9 cellular contexts compared by ENCODE assay signal in the genomic region with DNA sequence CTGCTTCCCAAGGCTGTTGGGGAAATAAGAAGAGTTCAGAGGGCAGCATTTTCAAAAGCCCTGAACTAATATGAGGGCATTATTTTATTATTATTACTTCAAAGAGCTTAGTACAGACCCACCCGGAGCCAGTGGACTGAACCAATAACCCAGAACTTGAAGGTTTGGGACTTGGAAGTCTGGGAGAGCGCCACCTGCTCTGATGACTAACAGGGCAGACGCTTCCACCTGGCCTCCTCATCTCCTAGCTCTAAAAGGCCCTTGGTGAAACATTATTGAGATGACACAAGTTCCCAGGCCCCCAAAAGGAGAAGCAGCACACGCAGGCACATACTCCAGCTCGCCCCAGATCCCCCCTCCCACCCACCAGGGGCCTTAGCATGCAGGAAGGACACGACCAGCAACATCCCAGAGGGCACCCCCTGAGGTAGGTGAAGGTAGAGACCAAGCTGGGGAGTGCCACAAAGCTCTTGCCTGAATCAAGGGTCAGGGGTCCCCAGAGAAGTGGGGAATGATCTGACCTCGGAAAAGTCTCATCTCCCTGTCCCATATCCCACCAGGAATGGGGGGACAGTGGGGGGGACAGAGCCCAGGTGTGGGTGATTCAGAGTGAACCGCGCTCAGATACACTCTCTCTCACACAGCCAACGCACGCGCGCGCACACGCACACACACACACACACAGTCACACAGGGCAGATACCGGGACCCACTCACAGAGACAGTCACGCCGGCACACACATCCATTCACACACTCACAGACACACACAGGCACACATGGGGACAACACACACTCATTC. TPM values are rescaled to one million over a fixed set of nuclear protein-coding genes. Genes with fewer than 3 reads are reported as not detected.
DNase-seq lines count a peak whose midpoint lies in the region; ATAC-seq, FAIRE-seq and TF ChIP-seq lines count a peak whose summit lies in the region.
"Had no signal": no experiment of that assay in that cellular context is flagged by ENCODE, and none has a peak within 500 bp of the region (broad histone marks: within the 10 kb centered on the region; RNA-seq: fewer than 3 reads in every experiment).

No MANE protein-coding gene starts in this region.

- peaks cover 6% of the 10 kb centered on the region for H3K4me1 Mint-ChIP-seq in CD8-positive, alpha-beta T cell (ENCODE audit: low read depth)
- H3K4me1 Mint-ChIP-seq in astrocyte (ENCODE audit: low read depth, unreplicated experiment): peaks cover 3% of the 10 kb centered on the region
- peaks cover 8 to 16% (median 10%) of the 10 kb centered on the region in 4 donors for H3K4me1 Mint-ChIP-seq in naive thymus-derived CD8-positive, alpha-beta T cell

- CTCF ChIA-PET in CD8-positive, alpha-beta T cell (lab: Charles Lee): interaction anchor here (0.7 to 1.1 kb wide), 2 partner anchors 62 to 82 kb away, joined by 3 read pairs; no protein-coding TSS in a partner anchor

- no peak overlapping the region for H3K9ac ChIP-seq in astrocyte (ENCODE audit: low read length)

- peaks cover 4% of the 10 kb centered on the region for H4K20me1 ChIP-seq in astrocyte (ENCODE audit: insufficient read depth, low read length)

- no peak overlapping the region for H3K27ac Mint-ChIP-seq in CD8-positive, alpha-beta T cell
- H3K27ac Mint-ChIP-seq in astrocyte (ENCODE audit: unreplicated experiment): no peak overlapping the region
- peak overlapping the region in 1 of 10 donors; percentile 3 for H3K27ac Mint-ChIP-seq in naive thymus-derived CD8-positive, alpha-beta T cell

- peak; percentile 19 for ATAC-seq in CD8-positive, alpha-beta T cell
- peak; percentile 22 to 29 for ATAC-seq in naive thymus-derived CD8-positive, alpha-beta T cell
- no peak for ATAC-seq in GM18909 (IDR thresholded peaks at IDR 0.05; ENCODE audit: poor library complexity, unreplicated experiment)

- peak overlapping the region; percentile 83 for H3K4me3 Mint-ChIP-seq in CD8-positive, alpha-beta T cell
- peak overlapping the region; percentile 90 for H3K4me3 Mint-ChIP-seq in astrocyte (ENCODE audit: unreplicated experiment)
- H3K4me3 Mint-ChIP-seq in naive thymus-derived CD8-positive, alpha-beta T cell: peak overlapping the region; percentile 63 to 92 (median 87)

- H3K27ac ChIP-seq in CD8-positive, alpha-beta T cell (ENCODE audit: low read depth, low read length): no peak overlapping the region
- no peak overlapping the region for H3K27ac ChIP-seq in astrocyte (ENCODE audit: low read depth, low read length)

- H3K4me1 ChIP-seq in CD8-positive, alpha-beta T cell (ENCODE audit: insufficient read depth, low read length): peaks cover 13% of the 10 kb centered on the region
- H3K4me1 ChIP-seq in HAP-1 (no peaks in the 10 kb centered on the region; the same call in 1 of the 2 replicates), astrocyte (ENCODE audit: insufficient read depth, low read length) (peaks cover 12% of the 10 kb centered on the region)

- H3K4me2 ChIP-seq in astrocyte (ENCODE audit: low read length): peak overlapping the region; percentile 84

- no peaks in the 10 kb centered on the region for H3K36me3 Mint-ChIP-seq in CD8-positive, alpha-beta T cell
- peaks cover 4% of the 10 kb centered on the region for H3K36me3 Mint-ChIP-seq in astrocyte (ENCODE audit: low read depth, unreplicated experiment)
- peaks cover 0 to 2% (median 0%) of the 10 kb centered on the region in 3 donors for H3K36me3 Mint-ChIP-seq in naive thymus-derived CD8-positive, alpha-beta T cell

- peak overlapping the region; percentile 34 for H2AFZ ChIP-seq in astrocyte (ENCODE audit: low read depth, low read length)

- intact Hi-C loops in CD8-positive, alpha-beta T cell (cut with DNase I, micrococcal nuclease): no loop called here
- intact Hi-C loops in lower leg skin (cut with DNase I; ENCODE audit: low total_unique reads): no loop called here

- no peaks in the 10 kb centered on the region for H3K36me3 ChIP-seq in CD8-positive, alpha-beta T cell (ENCODE audit: insufficient read depth, low read length)
- no peaks in the 10 kb centered on the region for H3K36me3 ChIP-seq in HAP-1 (replicated peaks)
- H3K36me3 ChIP-seq in astrocyte (ENCODE audit: insufficient read depth, low read length): no peaks in the 10 kb centered on the region

- 16 to 27% methylated on average over 17 to 18 of the region's 18 CpGs for WGBS in lower leg skin, 2 donors

- no peak for TF ChIP-seq POLR2A in lower leg skin (IDR thresholded peaks at IDR 0.05)

- peaks cover 27% of the 10 kb centered on the region for H3K27me3 ChIP-seq in CD8-positive, alpha-beta T cell (ENCODE audit: insufficient read depth, low read length)
- H3K27me3 ChIP-seq in HAP-1 (ENCODE audit: low read depth) (peaks cover 23% of the 10 kb centered on the region), astrocyte (ENCODE audit: insufficient read depth, low read length) (peaks cover 60% of the 10 kb centered on the region)

- no peak for TF ChIP-seq CTCF in CD8-positive, alpha-beta T cell (IDR thresholded peaks at IDR 0.05)
- TF ChIP-seq CTCF in astrocyte (IDR thresholded peaks at IDR 0.05; ENCODE audit: insufficient read depth, low read depth, low read length): no peak
- TF ChIP-seq CTCF in lower leg skin (IDR thresholded peaks at IDR 0.05): no peak

- H3K9me3 ChIP-seq in CD8-positive, alpha-beta T cell (ENCODE audit: low read length): no peaks in the 10 kb centered on the region
- H3K9me3 ChIP-seq in HAP-1 (no peaks in the 10 kb centered on the region), astrocyte (ENCODE audit: insufficient read depth, low read depth, low read length) (peaks cover 4% of the 10 kb centered on the region)

- in situ Hi-C loops in HAP-1 (cut with MboI; ENCODE audit: low sequenced_read_pairs): no loop called here

- DNase-seq in CD8-positive, alpha-beta T cell: no peak
- DNase-seq in HAP-1 (ENCODE audit: low spot score in 2 of 2) (no peak), astrocyte (ENCODE audit: low read depth) (no peak), NCI-H1694 (lab: John Stamatoyannopoulos, UW) (no peak), lower leg skin (ENCODE audit: low spot score in 2 of 2) (no peak), dermis blood vessel endothelial cell (no peak)
- DNase-seq in naive thymus-derived CD8-positive, alpha-beta T cell: peak in 1 of 10 donors; percentile 7
- DNase-seq: NCI-H446 had no signal

- H3K9me3 Mint-ChIP-seq in CD8-positive, alpha-beta T cell: no peaks in the 10 kb centered on the region
- H3K9me3 Mint-ChIP-seq in astrocyte (ENCODE audit: unreplicated experiment): no peaks in the 10 kb centered on the region
- peaks cover 0 to 8% (median 0%) of the 10 kb centered on the region in 9 donors for H3K9me3 Mint-ChIP-seq in naive thymus-derived CD8-positive, alpha-beta T cell

- peaks cover 66% of the 10 kb centered on the region for H3K27me3 Mint-ChIP-seq in CD8-positive, alpha-beta T cell (ENCODE audit: low read depth)
- peaks cover 69% of the 10 kb centered on the region for H3K27me3 Mint-ChIP-seq in astrocyte (ENCODE audit: low read depth, unreplicated experiment)
- peaks cover 30 to 75% (median 49%) of the 10 kb centered on the region in 5 donors for H3K27me3 Mint-ChIP-seq in naive thymus-derived CD8-positive, alpha-beta T cell

- no peaks in the 10 kb centered on the region for H3K79me2 ChIP-seq in astrocyte (ENCODE audit: insufficient read depth, low read length)

- POLR2A ChIA-PET in CD8-positive, alpha-beta T cell (lab: Charles Lee): interaction anchor here (1.2 kb wide), 1 partner anchor 10 kb away, joined by 3 read pairs; no protein-coding TSS in a partner anchor
- POLR2A ChIA-PET in naive thymus-derived CD8-positive, alpha-beta T cell (lab: Charles Lee): no interaction called here

- peak overlapping the region; percentile 24 for H3K4me3 ChIP-seq in CD8-positive, alpha-beta T cell (ENCODE audit: low read depth, low read length)
- H3K4me3 ChIP-seq in HAP-1: peak overlapping the region; percentile 29
- no peak overlapping the region for H3K4me3 ChIP-seq in astrocyte (ENCODE audit: insufficient read depth, low read depth, low read length)
- no peak overlapping the region for H3K4me3 ChIP-seq in lower leg skin (ENCODE audit: low read depth, poor library complexity, severe bottlenecking)

- FAIRE-seq in astrocyte (lab: Jason Lieb, UNC): no peak

RNA-seq across cellular contexts. Expression of gene DLGAP3, which starts 1.2 kb away (rescaled TPM):
- under 1 TPM; 0.44 to 0.76 TPM for total RNA-seq in CD8-positive, alpha-beta T cell
- total RNA-seq in astrocyte (1.6 and 2.7 TPM in 2 replicates), lower leg skin (under 1 TPM in 2 of 4 donors, not detected in 2; 0.07 to 0.19 TPM), dermis blood vessel endothelial cell (under 0.01 TPM in 1 of 2 replicates, not detected in the other)
- under 1 TPM; 0.77 to 0.81 TPM for total RNA-seq in naive thymus-derived CD8-positive, alpha-beta T cell
- under 1 TPM; 0.06 to 0.27 (median 0.16) TPM for polyA plus RNA-seq in naive thymus-derived CD8-positive, alpha-beta T cell

RNA-seq across cellular contexts. Expression of gene TMEM35B, which starts 56.9 kb away (rescaled TPM):
- 1 to 10 TPM; 1.0 to 2.6 TPM for total RNA-seq in CD8-positive, alpha-beta T cell
- total RNA-seq in astrocyte (15.6 and 17.0 TPM in 2 replicates), lower leg skin (10 to 100 TPM in 2 of 4 donors, 1 to 10 TPM in 2; 8.9 to 16.0 (median 12.5) TPM), dermis blood vessel endothelial cell (22.7 and 55.8 TPM in 2 replicates)
- total RNA-seq in naive thymus-derived CD8-positive, alpha-beta T cell: 10 to 100 TPM; 34.3 to 36.4 TPM
- polyA plus RNA-seq in naive thymus-derived CD8-positive, alpha-beta T cell: 100 to 1,000 TPM; 145 to 154 (median 146) TPM

Comparison
In these comparisons a context has a peak if more than half of its experiments do, and no peak if none do; other contexts are left out.
1. H3K4me3 ChIP-seq: peak in CD8-positive, alpha-beta T cell (single experiment) and HAP-1 (single experiment); none in astrocyte (single experiment) and lower leg skin (single experiment).
2. Peak in every context shown above with its lines, with median percentiles within 50 percentile points of each other: H3K4me3 Mint-ChIP-seq.